ENCODE assay signal across 17 cellular contexts in genomic region chr19:29785360-29785759, GRCh38. TPM values are rescaled to one million over a fixed set of nuclear protein-coding genes. Genes with fewer than 3 reads are reported as not detected.
DNase-seq lines count a peak whose midpoint lies in the region; ATAC-seq and TF ChIP-seq lines count a peak whose summit lies in the region.
"Had no signal": no experiment of that assay in that cellular context is flagged by ENCODE, and none has a peak within 500 bp of the region (broad histone marks: within the 10 kb centered on the region; RNA-seq: fewer than 3 reads in every experiment).

No MANE protein-coding gene starts in this region.

- H3K4me2 ChIP-seq in neuronal stem cell (ENCODE audit: insufficient read depth, low read length, poor library complexity, severe bottlenecking), result no peak overlapping the region
- H3K4me2 ChIP-seq: BLaER1 had no signal

- H3K9me3 ChIP-seq in HEK293 (ENCODE audit: control insufficient read depth, insufficient read depth, low read depth, low read length) (no peaks in the 10 kb centered on the region), neuronal stem cell (replicated peaks in 1 of 2; ENCODE audit: control insufficient read depth in 2 of 2, insufficient read depth in 1 of 2, low read depth in 1 of 2, low read length in 2 of 2) (no peaks in the 10 kb centered on the region)
- H3K9me3 ChIP-seq: BE2C, BLaER1 had no signal

- no peaks in the 10 kb centered on the region for H3K79me1 ChIP-seq in neuronal stem cell (ENCODE audit: low read depth, low read length)

- peak overlapping the region; percentile 21 for H2BK15ac ChIP-seq in neuronal stem cell (ENCODE audit: low read length)

- no peak overlapping the region for H4K91ac ChIP-seq in neuronal stem cell (ENCODE audit: low read depth, low read length, poor library complexity)

- H2BK5ac ChIP-seq in neuronal stem cell (ENCODE audit: low read length), result peak overlapping the region; percentile 14

- CTCF ChIA-PET in HEK293 (lab: Yijun Ruan, JAX), result interaction anchor here (0.5 to 3.9 kb wide), 10 partner anchors 13 to 89 kb away, joined by 3 to 26 read pairs (median 4); no protein-coding TSS in a partner anchor

- intact Hi-C loops in Right ventricle myocardium inferior (cut with DNase I), result no loop called here
- intact Hi-C loops in Right ventricle myocardium superior (cut with DNase I), result no loop called here

- H3K23ac ChIP-seq in neuronal stem cell (ENCODE audit: low read depth, low read length, poor library complexity), result no peak overlapping the region

- H2AK5ac ChIP-seq in neuronal stem cell (ENCODE audit: low read depth, low read length), result peak overlapping the region; percentile 40

- DNase-seq in Right ventricle myocardium inferior (ENCODE audit: missing footprints) (peak; percentile 27), Right ventricle myocardium superior (no peak), neuronal stem cell (ENCODE audit: low spot score) (no peak), NCI-H1417 (lab: John Stamatoyannopoulos, UW) (no peak)
- DNase-seq: 8988T; ACHN; BE2C; C1 segment of cervical spinal cord; CD4-positive, alpha-beta T cell; CD8-positive, alpha-beta T cell; DMS79 treated with DMSO at 0.1 percent for 48 hours; GF-D8 had no signal

- no CpG with 5 or more reads among the region's 5 CpGs for WGBS in neuronal stem cell (ENCODE audit: extremely low coverage in 2 of 2, insufficient read length in 2 of 2, insufficient replicate concordance in 1 of 2), 2 donors

- no peak overlapping the region for H3K27ac ChIP-seq in HEK293 (ENCODE audit: extremely low read depth, low read depth, low read length)
- no peak overlapping the region for H3K27ac ChIP-seq in neuronal stem cell (replicated peaks; ENCODE audit: low read length)
- H3K27ac ChIP-seq: BLaER1 had no signal

- H3K4me3 ChIP-seq in HEK293 (ENCODE audit: low read depth, low read length) (no peak overlapping the region), neuronal stem cell (ENCODE audit: low read length in 2 of 2) (no peak overlapping the region)
- H3K4me3 ChIP-seq: BLaER1 had no signal

- no peak overlapping the region for H2BK120ac ChIP-seq in neuronal stem cell (ENCODE audit: low read depth, low read length)

- ATAC-seq in Right ventricle myocardium inferior (no peak), Right ventricle myocardium superior (ENCODE audit: poor library complexity) (no peak), HG03159 (IDR thresholded peaks at IDR 0.05; ENCODE audit: unreplicated experiment) (no peak), GM18520 (IDR thresholded peaks at IDR 0.05; ENCODE audit: unreplicated experiment) (no peak)
- ATAC-seq: CD8-positive, alpha-beta T cell had no signal

- peaks cover 0 to 5% (median 0%) of the 10 kb centered on the region in 3 experiments for H3K27me3 ChIP-seq in neuronal stem cell (ENCODE audit: control insufficient read depth in 3 of 3, insufficient read depth in 3 of 3, low read depth in 1 of 3, low read length in 3 of 3)
- H3K27me3 ChIP-seq: BE2C, BLaER1 had no signal

- no peak overlapping the region for H3K9ac ChIP-seq in neuronal stem cell (ENCODE audit: low read depth, low read length, poor library complexity)
- H3K9ac ChIP-seq: BLaER1 had no signal

- H3K4me1 ChIP-seq in HEK293 (ENCODE audit: control insufficient read depth, insufficient read depth, low read length) (no peaks in the 10 kb centered on the region), neuronal stem cell (ENCODE audit: control insufficient read depth in 2 of 2, insufficient read depth in 1 of 2, low read depth in 1 of 2, low read length in 2 of 2) (no peaks in the 10 kb centered on the region)
- H3K4me1 ChIP-seq: BE2C, BLaER1 had no signal

- H2AFZ ChIP-seq in neuronal stem cell (ENCODE audit: low read length), result no peak overlapping the region

- H2BK12ac ChIP-seq in neuronal stem cell (ENCODE audit: low read length), result no peak overlapping the region

- no peak overlapping the region for H3K4ac ChIP-seq in neuronal stem cell (ENCODE audit: low read length)

- H4K8ac ChIP-seq in neuronal stem cell (ENCODE audit: low read depth, low read length), result no peak overlapping the region

- no peak for TF ChIP-seq CTCF in HEK293 (tag by site-specific recombination; IDR thresholded peaks at IDR 0.05)

- no peak overlapping the region for H3K14ac ChIP-seq in neuronal stem cell (ENCODE audit: low read length)

- H3K18ac ChIP-seq in neuronal stem cell (ENCODE audit: low read length), result no peak overlapping the region

- H3K36me3 ChIP-seq in HEK293 (ENCODE audit: control insufficient read depth in 2 of 2, insufficient read depth in 1 of 2, low read length in 2 of 2), result no peaks in the 10 kb centered on the region
- H3K36me3 ChIP-seq in neuronal stem cell (replicated peaks in 1 of 2; ENCODE audit: control insufficient read depth in 2 of 2, insufficient read depth in 2 of 2, low read length in 2 of 2), result no peaks in the 10 kb centered on the region
- H3K36me3 ChIP-seq: BE2C, BLaER1 had no signal

- POLR2A ChIA-PET in HEK293 (lab: Yijun Ruan, JAX), result no interaction called here

TF ChIP-seq in HEK293, 187 proteins besides CTCF, POLR2A, EP300 and RAD21:
- TF ChIP-seq ZNF341 (tag by site-specific recombination; IDR thresholded peaks at IDR 0.05; ENCODE audit: low read depth) (peak; percentile 97), SCRT2 (tag by site-specific recombination; IDR thresholded peaks at IDR 0.05) (peak; percentile 25; the same call in 1 of the 2 replicates), ZSCAN16 (tag by site-specific recombination; IDR thresholded peaks at IDR 0.05) (no peak), ZNF10 (tag by site-specific recombination; IDR thresholded peaks at IDR 0.05) (no peak), ZNF19 (tag by site-specific recombination; IDR thresholded peaks at IDR 0.05; ENCODE audit: low read depth) (no peak)
- TF ChIP-seq, protein P1, sequence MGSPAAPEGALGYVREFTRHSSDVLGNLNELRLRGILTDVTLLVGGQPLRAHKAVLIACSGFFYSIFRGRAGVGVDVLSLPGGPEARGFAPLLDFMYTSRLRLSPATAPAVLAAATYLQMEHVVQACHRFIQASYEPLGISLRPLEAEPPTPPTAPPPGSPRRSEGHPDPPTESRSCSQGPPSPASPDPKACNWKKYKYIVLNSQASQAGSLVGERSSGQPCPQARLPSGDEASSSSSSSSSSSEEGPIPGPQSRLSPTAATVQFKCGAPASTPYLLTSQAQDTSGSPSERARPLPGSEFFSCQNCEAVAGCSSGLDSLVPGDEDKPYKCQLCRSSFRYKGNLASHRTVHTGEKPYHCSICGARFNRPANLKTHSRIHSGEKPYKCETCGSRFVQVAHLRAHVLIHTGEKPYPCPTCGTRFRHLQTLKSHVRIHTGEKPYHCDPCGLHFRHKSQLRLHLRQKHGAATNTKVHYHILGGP (tag by site-specific recombination; IDR thresholded peaks at IDR 0.05), result no peak
TF ChIP-seq in HEK293: peak in this region for 2.

RNA-seq across cellular contexts. Expression of gene CCNE1, which starts 26.4 kb away (rescaled TPM):
- total RNA-seq in Right ventricle myocardium inferior, result 3.1 TPM
- 4.1 TPM for total RNA-seq in Right ventricle myocardium superior
- polyA plus RNA-seq in neuronal stem cell (2013, experiment 1 of 2), result 15.7 TPM
- 15.8 TPM for polyA plus RNA-seq in neuronal stem cell (2013, experiment 2 of 2)
- polyA plus RNA-seq: CD14-positive monocyte had no signal
